ENCODE assay signal across 8 cellular contexts in the genomic region with DNA sequence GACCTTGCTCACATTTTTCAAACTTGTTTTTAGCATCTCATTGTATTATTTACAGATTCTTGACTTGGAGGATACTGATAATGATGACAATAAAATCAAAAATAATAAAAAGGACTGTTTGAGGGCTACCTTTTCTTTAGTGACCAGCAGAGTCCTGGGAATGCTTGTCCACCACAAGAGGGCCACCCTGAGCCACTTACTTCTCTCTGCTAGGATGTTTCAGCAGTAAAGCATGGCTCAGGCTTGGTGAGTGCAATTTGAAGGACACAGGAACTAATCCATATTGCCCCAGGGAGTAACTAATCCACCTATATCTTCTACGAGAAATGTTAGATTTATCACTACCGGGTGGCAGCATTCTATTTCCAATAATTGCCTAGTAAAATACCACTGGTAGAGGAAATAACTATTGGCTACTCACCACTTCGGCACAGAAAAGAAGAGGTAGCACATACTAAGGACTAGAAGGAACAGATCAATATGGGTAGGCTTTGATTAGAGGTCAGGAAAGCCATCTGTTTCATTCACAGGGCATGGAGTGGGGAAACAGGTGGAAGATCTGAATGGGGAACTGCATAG. TPM values are rescaled to one million over a fixed set of nuclear protein-coding genes. Genes with fewer than 3 reads are reported as not detected.
DNase-seq lines count a peak whose midpoint lies in the region; ATAC-seq, FAIRE-seq and TF ChIP-seq lines count a peak whose summit lies in the region.

No MANE protein-coding gene starts in this region.

- no peak for TF ChIP-seq POLR2A in esophagus muscularis mucosa (IDR thresholded peaks at IDR 0.05; ENCODE audit: low read depth)

- POLR2A ChIA-PET in CD4-positive, alpha-beta T cell (lab: Charles Lee) = no interaction called here

- WGBS in esophagus muscularis mucosa = 45% methylated on average over 3 of the region's 3 CpGs

- TF ChIP-seq EP300 in esophagus muscularis mucosa (IDR thresholded peaks at IDR 0.05) = no peak

- CTCF ChIA-PET in CD4-positive, alpha-beta T cell (lab: Charles Lee) = interaction anchor here (1.4 kb wide), 1 partner anchor 74 kb away, joined by 6 read pairs; no protein-coding TSS in a partner anchor

- no peaks in the 10 kb centered on the region for H3K4me1 Mint-ChIP-seq in CD4-positive, alpha-beta T cell (ENCODE audit: low read depth)
- H3K4me1 Mint-ChIP-seq in nephron = peaks cover 23% of the 10 kb centered on the region

- no peaks in the 10 kb centered on the region for H3K36me3 Mint-ChIP-seq in CD4-positive, alpha-beta T cell (ENCODE audit: low read depth)
- H3K36me3 Mint-ChIP-seq in nephron (ENCODE audit: low read depth) = no peaks in the 10 kb centered on the region

- H3K27ac Mint-ChIP-seq in CD4-positive, alpha-beta T cell = no peak overlapping the region
- H3K27ac Mint-ChIP-seq in nephron = peak overlapping the region in 1 of 3 experiments; percentile 92

- H3K4me1 ChIP-seq in esophagus muscularis mucosa = peaks cover 3 to 61% (median 53%) of the 10 kb centered on the region in 4 donors

- peak; percentile 29 to 66 (median 42) for DNase-seq in CD4-positive, alpha-beta T cell
- DNase-seq in GM19239 (ENCODE audit: insufficient read length, low spot score) (peak; percentile 39), NOMO-1 treated with DMSO at 0.1 percent for 48 hours (lab: John Stamatoyannopoulos, UW; ENCODE audit: unreplicated experiment) (peak; percentile 56), esophagus muscularis mucosa (ENCODE audit: extremely low spot score) (no peak)
- peak; percentile 13 for DNase-seq in activated CD8-positive, alpha-beta memory T cell treated with anti-CD3 and anti-CD28 coated beads, Interleukin-2, amount 50 U/mL, for 24 hours (ENCODE audit: extremely low read depth)
- DNase-seq in stimulated activated naive CD4-positive, alpha-beta T cell treated with Interleukin-2 at 50 U/mL for 16 hours (lab: John Stamatoyannopoulos, UW) = peak; percentile 60

- no peak overlapping the region for H3K4me3 ChIP-seq in esophagus muscularis mucosa

- ATAC-seq in CD4-positive, alpha-beta T cell (ENCODE audit: poor library complexity) = no peak
- ATAC-seq in HG03342 (IDR thresholded peaks at IDR 0.05; ENCODE audit: unreplicated experiment) = peak; percentile 79

- intact Hi-C loops in CD4-positive, alpha-beta T cell (cut with DNase I, micrococcal nuclease) = loop anchor here (1.0 to 10.0 kb wide), 2 partner anchors 74 to 1260 kb away; no protein-coding TSS in a partner anchor
- intact Hi-C loops in esophagus muscularis mucosa (cut with DNase I) = loop anchor here (5.0 kb wide), 2 partner anchors 123 to 163 kb away; a partner anchor contains a TSS

- peak; percentile 78 for TF ChIP-seq CTCF in CD4-positive, alpha-beta T cell (IDR thresholded peaks at IDR 0.05)
- TF ChIP-seq CTCF in esophagus muscularis mucosa (IDR thresholded peaks at IDR 0.05) = peak; percentile 76 to 87 (median 81)
- peak; percentile 75 to 87 (median 86) for TF ChIP-seq CTCF in nephron (IDR thresholded peaks at IDR 0.05; ENCODE audit: unreplicated experiment in 3 of 3)

- peak; percentile 86 for FAIRE-seq in GM19239 (lab: Jason Lieb, UNC)

- no peak overlapping the region for H3K4me3 Mint-ChIP-seq in CD4-positive, alpha-beta T cell
- H3K4me3 Mint-ChIP-seq in nephron = no peak overlapping the region

- no peaks in the 10 kb centered on the region for H3K27me3 ChIP-seq in CD4-positive, alpha-beta T cell (ENCODE audit: control insufficient read depth, insufficient read depth, low read length)
- H3K27me3 ChIP-seq in esophagus muscularis mucosa = no peaks in the 10 kb centered on the region

- H3K27ac ChIP-seq in CD4-positive, alpha-beta T cell (ENCODE audit: low read depth, low read length) = no peak overlapping the region
- peak overlapping the region; percentile 70 to 83 (median 76) for H3K27ac ChIP-seq in esophagus muscularis mucosa (replicated peaks in 1 of 4)

- H3K36me3 ChIP-seq in esophagus muscularis mucosa = no peaks in the 10 kb centered on the region

- H3K9me3 ChIP-seq in CD4-positive, alpha-beta T cell (ENCODE audit: control insufficient read depth, low read length) = no peaks in the 10 kb centered on the region
- H3K9me3 ChIP-seq in esophagus muscularis mucosa = no peaks in the 10 kb centered on the region

- no peaks in the 10 kb centered on the region for H3K9me3 Mint-ChIP-seq in CD4-positive, alpha-beta T cell
- no peaks in the 10 kb centered on the region for H3K9me3 Mint-ChIP-seq in nephron

- H3K27me3 Mint-ChIP-seq in CD4-positive, alpha-beta T cell = no peaks in the 10 kb centered on the region
- no peaks in the 10 kb centered on the region for H3K27me3 Mint-ChIP-seq in nephron (ENCODE audit: low read depth)

RNA-seq across cellular contexts. Expression of a gene that starts 5.8 kb away (rescaled TPM):
- 1 to 10 TPM; 1.0 to 1.3 TPM for total RNA-seq in CD4-positive, alpha-beta T cell
- 10 to 100 TPM; 19.1 to 41.5 (median 29.7) TPM for total RNA-seq in esophagus muscularis mucosa

Comparison
In these comparisons a context has a peak if more than half of its experiments do, and no peak if none do; other contexts are left out.
1. RNA of a gene that starts 5.8 kb away (total RNA-seq): 19.1 to 41.5 TPM in esophagus muscularis mucosa; 1.0 to 1.3 TPM in CD4-positive, alpha-beta T cell; every median in the first group is over 4 times any median in the second.
2. Peak in every context shown above with its lines, with median percentiles within 50 percentile points of each other: CTCF ChIP-seq.